1 cellular context compared by ENCODE assay signal in the genomic region with DNA sequence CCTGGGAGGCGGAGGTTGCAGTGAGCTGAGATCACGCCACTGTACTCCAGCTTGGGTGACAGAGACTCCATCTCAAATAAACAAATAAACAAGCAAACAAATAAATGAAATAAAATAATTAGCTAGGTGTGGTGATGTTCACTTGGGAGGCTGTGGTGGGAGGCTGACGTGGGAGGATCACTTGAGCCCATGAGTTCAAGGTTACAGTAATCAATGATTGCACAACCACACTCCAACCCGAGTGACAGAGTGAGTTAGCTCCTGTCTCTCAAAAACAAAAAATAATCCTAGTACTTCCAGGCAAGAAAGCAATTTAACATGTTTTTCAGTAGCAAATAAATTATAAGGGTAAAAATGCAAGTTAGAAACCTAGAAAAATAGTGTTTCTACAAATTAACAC.
TF ChIP-seq lines count a peak whose summit lies in the region.

No MANE protein-coding gene starts in this region.

TF ChIP-seq in K562, 482 proteins besides CTCF, POLR2A, EP300 and RAD21 (continued from another document):
- TF ChIP-seq, protein P1, sequence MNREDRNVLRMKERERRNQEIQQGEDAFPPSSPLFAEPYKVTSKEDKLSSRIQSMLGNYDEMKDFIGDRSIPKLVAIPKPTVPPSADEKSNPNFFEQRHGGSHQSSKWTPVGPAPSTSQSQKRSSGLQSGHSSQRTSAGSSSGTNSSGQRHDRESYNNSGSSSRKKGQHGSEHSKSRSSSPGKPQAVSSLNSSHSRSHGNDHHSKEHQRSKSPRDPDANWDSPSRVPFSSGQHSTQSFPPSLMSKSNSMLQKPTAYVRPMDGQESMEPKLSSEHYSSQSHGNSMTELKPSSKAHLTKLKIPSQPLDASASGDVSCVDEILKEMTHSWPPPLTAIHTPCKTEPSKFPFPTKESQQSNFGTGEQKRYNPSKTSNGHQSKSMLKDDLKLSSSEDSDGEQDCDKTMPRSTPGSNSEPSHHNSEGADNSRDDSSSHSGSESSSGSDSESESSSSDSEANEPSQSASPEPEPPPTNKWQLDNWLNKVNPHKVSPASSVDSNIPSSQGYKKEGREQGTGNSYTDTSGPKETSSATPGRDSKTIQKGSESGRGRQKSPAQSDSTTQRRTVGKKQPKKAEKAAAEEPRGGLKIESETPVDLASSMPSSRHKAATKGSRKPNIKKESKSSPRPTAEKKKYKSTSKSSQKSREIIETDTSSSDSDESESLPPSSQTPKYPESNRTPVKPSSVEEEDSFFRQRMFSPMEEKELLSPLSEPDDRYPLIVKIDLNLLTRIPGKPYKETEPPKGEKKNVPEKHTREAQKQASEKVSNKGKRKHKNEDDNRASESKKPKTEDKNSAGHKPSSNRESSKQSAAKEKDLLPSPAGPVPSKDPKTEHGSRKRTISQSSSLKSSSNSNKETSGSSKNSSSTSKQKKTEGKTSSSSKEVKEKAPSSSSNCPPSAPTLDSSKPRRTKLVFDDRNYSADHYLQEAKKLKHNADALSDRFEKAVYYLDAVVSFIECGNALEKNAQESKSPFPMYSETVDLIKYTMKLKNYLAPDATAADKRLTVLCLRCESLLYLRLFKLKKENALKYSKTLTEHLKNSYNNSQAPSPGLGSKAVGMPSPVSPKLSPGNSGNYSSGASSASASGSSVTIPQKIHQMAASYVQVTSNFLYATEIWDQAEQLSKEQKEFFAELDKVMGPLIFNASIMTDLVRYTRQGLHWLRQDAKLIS (CRISPR knock-in tag; IDR thresholded peaks at IDR 0.05): no peak
TF ChIP-seq in K562: peak in this region for 1.
